In genomic region chr22:23856721-23857605, GRCh38 we compare ENCODE assay signal across 8 cellular contexts. TPM values are rescaled to one million over a fixed set of nuclear protein-coding genes. Genes with fewer than 3 reads are reported as not detected.
DNase-seq lines count a peak whose midpoint lies in the region; ATAC-seq and TF ChIP-seq lines count a peak whose summit lies in the region.

No MANE protein-coding gene starts in this region.

- H3K4me2 ChIP-seq in KMS-11: peak overlapping the region; percentile 91

- H3K4me3 Mint-ChIP-seq in T-helper 2 cell treated with Interferon-gamma antibody and Interleukin-4, amounts not matched to agents 5 μg/mL and 100 μg/mL, for 36 hours: peak overlapping the region; percentile 92
- H3K4me3 Mint-ChIP-seq in activated CD4-positive, alpha-beta memory T cell treated with anti-CD3 and anti-CD28 coated beads for 36 hours: peak overlapping the region; percentile 89
- peak overlapping the region; percentile 86 for H3K4me3 Mint-ChIP-seq in nephron progenitor cell

- CTCF ChIA-PET in activated CD4-positive, alpha-beta memory T cell treated with anti-CD3 and anti-CD28 coated beads for 36 hours (lab: Charles Lee): interaction anchor here (0.6 to 4.1 kb wide), 11 partner anchors 7 to 316 kb away, joined by 3 to 50 read pairs (median 3); partner anchors contain the start of gene MIF

- H3K27ac Mint-ChIP-seq in T-helper 2 cell treated with Interferon-gamma antibody and Interleukin-4, amounts not matched to agents 5 μg/mL and 100 μg/mL, for 36 hours: peak overlapping the region; percentile 86
- peak overlapping the region; percentile 78 for H3K27ac Mint-ChIP-seq in activated CD4-positive, alpha-beta memory T cell treated with anti-CD3 and anti-CD28 coated beads for 36 hours
- H3K27ac Mint-ChIP-seq in nephron progenitor cell: peak overlapping the region; percentile 98

- peak; percentile 40 for ATAC-seq in GM21619 (IDR thresholded peaks at IDR 0.05; ENCODE audit: unreplicated experiment)

- H2AFZ ChIP-seq in KMS-11 (ENCODE audit: low read depth): peak overlapping the region; percentile 79

- POLR2A ChIA-PET in activated CD4-positive, alpha-beta memory T cell treated with anti-CD3 and anti-CD28 coated beads for 36 hours (lab: Charles Lee): interaction anchor here (0.7 to 3.4 kb wide), 7 partner anchors 8 to 571 kb away, joined by 3 to 18 read pairs (median 5); partner anchors contain the start of genes ADORA2A, DERL3 and MIF

- peaks cover 13% of the 10 kb centered on the region for H3K4me1 Mint-ChIP-seq in T-helper 2 cell treated with Interferon-gamma antibody and Interleukin-4, amounts not matched to agents 5 μg/mL and 100 μg/mL, for 36 hours (ENCODE audit: low read depth)
- peaks cover 17% of the 10 kb centered on the region for H3K4me1 Mint-ChIP-seq in activated CD4-positive, alpha-beta memory T cell treated with anti-CD3 and anti-CD28 coated beads for 36 hours (ENCODE audit: low read depth)
- H3K4me1 Mint-ChIP-seq in nephron progenitor cell: peaks cover 32% of the 10 kb centered on the region

- peak overlapping the region; percentile 84 for H3K27ac ChIP-seq in KMS-11

- no peaks in the 10 kb centered on the region; the same call in 1 of the 2 replicates for H3K79me2 ChIP-seq in KMS-11 (ENCODE audit: insufficient read depth, low read depth)

- H4K20me1 ChIP-seq in KMS-11 (ENCODE audit: insufficient read depth): no peaks in the 10 kb centered on the region

- H3K9ac ChIP-seq in KMS-11: peak overlapping the region; percentile 69

- intact Hi-C loops in activated CD4-positive, alpha-beta memory T cell treated with anti-CD3 and anti-CD28 coated beads for 36 hours (cut with micrococcal nuclease): loop anchor here (5.0 kb wide), 3 partner anchors 35 to 320 kb away; partner anchors contain the start of genes MIF and SMARCB1

- H3K4me3 ChIP-seq in KMS-11 (IDR thresholded peaks at IDR 0.05; ENCODE audit: insufficient read depth, low read depth, low read length): no peak overlapping the region
- H3K4me3 ChIP-seq in fibroblast of pulmonary artery (replicated peaks; ENCODE audit: low read depth, low read length): peak overlapping the region; percentile 66

- no peaks in the 10 kb centered on the region for H3K27me3 ChIP-seq in KMS-11 (ENCODE audit: insufficient read depth, low read depth)

- no peaks in the 10 kb centered on the region for H3K9me3 Mint-ChIP-seq in T-helper 2 cell treated with Interferon-gamma antibody and Interleukin-4, amounts not matched to agents 5 μg/mL and 100 μg/mL, for 36 hours
- H3K9me3 Mint-ChIP-seq in activated CD4-positive, alpha-beta memory T cell treated with anti-CD3 and anti-CD28 coated beads for 36 hours: no peaks in the 10 kb centered on the region
- no peaks in the 10 kb centered on the region for H3K9me3 Mint-ChIP-seq in nephron progenitor cell

- TF ChIP-seq CTCF in KMS-11 (conservative IDR thresholded peaks at IDR 0.05; ENCODE audit: low read depth, low read length) (no peak; the same call in 1 of the 2 replicates), fibroblast of pulmonary artery (IDR thresholded peaks at IDR 0.05; ENCODE audit: low read length, missing control alignments) (peak; percentile 12), nephron progenitor cell (IDR thresholded peaks at IDR 0.05) (no peak)

- peak; percentile 24 for DNase-seq in T-helper 2 cell treated with Interferon-gamma antibody and Interleukin-4, amounts not matched to agents 5 μg/mL and 100 μg/mL, for 36 hours (ENCODE audit: low spot score)
- DNase-seq in T-helper 2 cell (no peak), fibroblast of pulmonary artery (ENCODE audit: low read depth) (peak; percentile 41), nephron progenitor cell (peak; percentile 61), putamen (ENCODE audit: low spot score) (no peak)
- DNase-seq in activated CD4-positive, alpha-beta memory T cell treated with anti-CD3 and anti-CD28 coated beads for 36 hours: peak; percentile 31

- peaks cover 19% of the 10 kb centered on the region for H3K4me1 ChIP-seq in KMS-11 (ENCODE audit: low read depth, poor library complexity, severe bottlenecking)

- H3K36me3 ChIP-seq in KMS-11 (ENCODE audit: insufficient read depth): no peaks in the 10 kb centered on the region

- H3K36me3 Mint-ChIP-seq in T-helper 2 cell treated with Interferon-gamma antibody and Interleukin-4, amounts not matched to agents 5 μg/mL and 100 μg/mL, for 36 hours (ENCODE audit: low read depth): no peaks in the 10 kb centered on the region
- H3K36me3 Mint-ChIP-seq in activated CD4-positive, alpha-beta memory T cell treated with anti-CD3 and anti-CD28 coated beads for 36 hours: no peaks in the 10 kb centered on the region
- H3K36me3 Mint-ChIP-seq in nephron progenitor cell (ENCODE audit: low read depth): no peaks in the 10 kb centered on the region

- H3K27me3 Mint-ChIP-seq in T-helper 2 cell treated with Interferon-gamma antibody and Interleukin-4, amounts not matched to agents 5 μg/mL and 100 μg/mL, for 36 hours (ENCODE audit: low read depth): peaks cover 7% of the 10 kb centered on the region
- H3K27me3 Mint-ChIP-seq in activated CD4-positive, alpha-beta memory T cell treated with anti-CD3 and anti-CD28 coated beads for 36 hours: no peaks in the 10 kb centered on the region
- no peaks in the 10 kb centered on the region for H3K27me3 Mint-ChIP-seq in nephron progenitor cell (ENCODE audit: low read depth, poor library complexity)

RNA-seq across cellular contexts. Expression of gene SLC2A11, which starts 0.7 kb away (rescaled TPM):
- 1 to 10 TPM; 6.8 to 8.9 TPM for total RNA-seq in activated CD4-positive, alpha-beta memory T cell treated with anti-CD3 and anti-CD28 coated beads for 36 hours

RNA-seq across cellular contexts. Expression of gene DERL3, which starts 18.2 kb away (rescaled TPM):
- 1 to 10 TPM; 8.1 to 9.7 TPM for total RNA-seq in activated CD4-positive, alpha-beta memory T cell treated with anti-CD3 and anti-CD28 coated beads for 36 hours

RNA-seq across cellular contexts. Expression of gene MIF, which starts 37.2 kb away (rescaled TPM):
- total RNA-seq in activated CD4-positive, alpha-beta memory T cell treated with anti-CD3 and anti-CD28 coated beads for 36 hours: 1,000 to 10,000 TPM; 1,215 to 1,240 TPM

Comparison
In these comparisons a context has a peak if more than half of its experiments do, and no peak if none do; other contexts are left out.
1. DNase-seq: peak in T-helper 2 cell treated with Interferon-gamma antibody and Interleukin-4, amounts not matched to agents 5 μg/mL and 100 μg/mL, for 36 hours (single experiment), activated CD4-positive, alpha-beta memory T cell treated with anti-CD3 and anti-CD28 coated beads for 36 hours (single experiment), fibroblast of pulmonary artery (single experiment) and nephron progenitor cell (single experiment); none in T-helper 2 cell (0 of 5) and putamen (single experiment).
2. Peak in every context shown above with its lines, with median percentiles within 50 percentile points of each other: H3K27ac Mint-ChIP-seq and H3K4me3 Mint-ChIP-seq.